In genomic region chr3:149494022-149494758, GRCh38 we compare ENCODE assay signal across 7 cellular contexts. TPM values are rescaled to one million over a fixed set of nuclear protein-coding genes. Genes with fewer than 3 reads are reported as not detected.
DNase-seq lines count a peak whose midpoint lies in the region; ATAC-seq and TF ChIP-seq lines count a peak whose summit lies in the region.

No MANE protein-coding gene starts in this region.

- peaks cover 7% of the 10 kb centered on the region; the same call in 1 of the 2 replicates for H3K9me3 ChIP-seq in Panc1 (ENCODE audit: control insufficient read depth, insufficient read depth, low read depth, low read length)
- no peaks in the 10 kb centered on the region for H3K9me3 ChIP-seq in mammary epithelial cell (replicated peaks; ENCODE audit: insufficient read depth, low read length)

- no peaks in the 10 kb centered on the region for H3K79me2 ChIP-seq in mammary epithelial cell (ENCODE audit: insufficient read depth, low read length)

- no peaks in the 10 kb centered on the region for H3K27me3 ChIP-seq in Panc1 (ENCODE audit: control insufficient read depth, insufficient read depth, low read length)
- no peaks in the 10 kb centered on the region for H3K27me3 ChIP-seq in mammary epithelial cell (ENCODE audit: insufficient read depth, low read length)

- no peak overlapping the region for H3K9ac ChIP-seq in mammary epithelial cell (ENCODE audit: insufficient read depth, low read length)

- H3K4me3 ChIP-seq in Panc1 (ENCODE audit: low read depth in 2 of 2, low read length in 2 of 2) (no peak overlapping the region), mammary epithelial cell (replicated peaks in 1 of 3; ENCODE audit: insufficient read depth in 1 of 3, low read depth in 2 of 3, low read length in 3 of 3) (no peak overlapping the region)

- CTCF ChIA-PET in Panc1 (lab: Charles Lee) (interaction anchor here (1.3 kb wide), 1 partner anchor 374 kb away, joined by 4 read pairs; no protein-coding TSS in a partner anchor), mammary epithelial cell (lab: Charles Lee; ENCODE audit: low non-redundant PET) (interaction anchor here (0.7 kb wide), 1 partner anchor 222 kb away, joined by 3 read pairs; no protein-coding TSS in a partner anchor)

- BruUV-seq in Panc1 (replicated peaks; lab: Mats Ljungman, UMichigan) (no TSS peak), mammary epithelial cell (replicated peaks; lab: Mats Ljungman, UMichigan) (no TSS peak)

- intact Hi-C loops in Panc1 (cut with micrococcal nuclease; ENCODE audit: unreplicated experiment), result no loop called here
- intact Hi-C loops in mammary epithelial cell (cut with micrococcal nuclease), result no loop called here

- H3K36me3 ChIP-seq in Panc1 (ENCODE audit: control insufficient read depth, insufficient read depth, low read length), result no peaks in the 10 kb centered on the region
- no peaks in the 10 kb centered on the region for H3K36me3 ChIP-seq in mammary epithelial cell (ENCODE audit: insufficient read depth, low read length)

- DNase-seq in ELR (ENCODE audit: low read depth), result peak; percentile 62
- DNase-seq in Panc1 (ENCODE audit: low read depth, low spot score), result peak; percentile 46
- DNase-seq in mammary epithelial cell, result peak; percentile 34
- peak; percentile 61 for DNase-seq in kidney tubule cell (ENCODE audit: low spot score)
- DNase-seq in stimulated activated naive CD8-positive, alpha-beta T cell treated with anti-CD3 and anti-CD28 coated beads, Interleukin-15, Interleukin-2, amounts not matched to agents 100 U/mL and 50 U/mL, for 24 hours, result peak; percentile 59

- TF ChIP-seq CTCF in Panc1 (IDR thresholded peaks at IDR 0.05) (peak; percentile 98), mammary epithelial cell (conservative IDR thresholded peaks at IDR 0.05 in 1 of 2, IDR thresholded peaks at IDR 0.05 in 1 of 2; ENCODE audit: extremely low read depth in 1 of 2, insufficient read depth in 1 of 2, low read depth in 1 of 2, low read length in 2 of 2) (peak; percentile 80 to 83)

- 64% methylated on average over 10 of the region's 11 CpGs for WGBS in mammary epithelial cell (ENCODE audit: low coverage, missing lambda C conversion rate)

- no peak overlapping the region for H3K4me2 ChIP-seq in mammary epithelial cell (ENCODE audit: insufficient read depth, low read depth, low read length)

- ATAC-seq in HG03521 (IDR thresholded peaks at IDR 0.05; ENCODE audit: unreplicated experiment) (peak; percentile 50), Panc1 (peak; percentile 89), GM21360 (IDR thresholded peaks at IDR 0.05; ENCODE audit: unreplicated experiment) (no peak)
- ATAC-seq in stimulated activated naive CD8-positive, alpha-beta T cell treated with anti-CD3 and anti-CD28 coated beads, Interleukin-15, Interleukin-2, amounts not matched to agents 100 U/mL and 50 U/mL, for 24 hours, result no peak

- peaks cover 13% of the 10 kb centered on the region; the same call in 1 of the 2 replicates for H3K4me1 ChIP-seq in Panc1 (ENCODE audit: control insufficient read depth, insufficient read depth, low read length)
- H3K4me1 ChIP-seq in mammary epithelial cell (ENCODE audit: insufficient read depth, low read length), result peaks cover 8% of the 10 kb centered on the region

- dilution Hi-C loops in mammary epithelial cell (cut with HindIII; ENCODE audit: low sequenced_read_pairs), result no loop called here

- no peaks in the 10 kb centered on the region for H4K20me1 ChIP-seq in mammary epithelial cell (ENCODE audit: insufficient read depth, low read length)

- no peak overlapping the region for H2AFZ ChIP-seq in mammary epithelial cell (ENCODE audit: low read depth, low read length)

- H3K27ac ChIP-seq in Panc1 (ENCODE audit: low read length) (peak overlapping the region; percentile 86), mammary epithelial cell (ENCODE audit: insufficient read depth, low read depth, low read length) (no peak overlapping the region)

- POLR2A ChIA-PET in Panc1 (lab: Charles Lee), result no interaction called here

- in situ Hi-C loops in Panc1 (cut with HindIII; ENCODE audit: low pct_unique_long_range_greater_than_20kb, low sequenced_read_pairs) (no loop called here), mammary epithelial cell (cut with MboI; ENCODE audit: low sequenced_read_pairs in 2 of 2) (loop anchor here (25.0 kb wide), 2 partner anchors 382 to 532 kb away; no protein-coding TSS in a partner anchor)

RNA-seq across cellular contexts. Expression of gene TM4SF4, which starts 19.7 kb away (rescaled TPM):
- total RNA-seq in Panc1 (2021; ENCODE audit: unreplicated experiment) (0.46 TPM), mammary epithelial cell (not detected)
- polyA plus RNA-seq in Panc1 (2012; ENCODE audit: insufficient read length), result not detected
- polyA plus RNA-seq in mammary epithelial cell, result not detected
- not detected for polyA minus RNA-seq in mammary epithelial cell

Comparison
In these comparisons a context has a peak if more than half of its experiments do, and no peak if none do; other contexts are left out.
1. ATAC-seq: peak in HG03521 (single experiment) and Panc1 (single experiment); none in stimulated activated naive CD8-positive, alpha-beta T cell treated with anti-CD3 and anti-CD28 coated beads, Interleukin-15, Interleukin-2, amounts not matched to agents 100 U/mL and 50 U/mL, for 24 hours (single experiment) and GM21360 (single experiment).
2. Peak in every context shown above with its lines, with median percentiles within 50 percentile points of each other: DNase-seq.